8 cellular contexts compared by ENCODE assay signal in genomic region chr10:89251417-89252224, GRCh38. TPM values are rescaled to one million over a fixed set of nuclear protein-coding genes. Genes with fewer than 3 reads are reported as not detected.
DNase-seq lines count a peak whose midpoint lies in the region; ATAC-seq and TF ChIP-seq lines count a peak whose summit lies in the region.

Gene LIPA, minus strand, starts transcription at chr10:89251775. Its CDS starts 4,127 bp downstream, at chr10:89247648.

- H3K4me1 ChIP-seq in ACC112 (ENCODE audit: control insufficient read depth, insufficient read depth, low read length, unreplicated experiment) (peaks cover 10% of the 10 kb centered on the region), mammary epithelial cell (ENCODE audit: insufficient read depth, low read length) (peaks cover 5% of the 10 kb centered on the region)

- H3K4me2 ChIP-seq in mammary epithelial cell (ENCODE audit: insufficient read depth, low read depth, low read length): peak within 1 kb of the TSS; percentile 79

- BruUV-seq in mammary epithelial cell (replicated peaks; lab: Mats Ljungman, UMichigan): TSS peak; percentile 51

- in situ Hi-C loops in mammary epithelial cell (cut with MboI; ENCODE audit: low sequenced_read_pairs in 2 of 2): loop anchor here (10.0 kb wide), 3 partner anchors 123 to 303 kb away; partner anchors contain the start of genes IFIT1 (in 1 of the 2) and IFIT1B (in 1 of the 2)

- H3K27me3 ChIP-seq in ACC112 (ENCODE audit: insufficient read depth, low read length) (no peaks in the 10 kb centered on the region), mammary epithelial cell (ENCODE audit: insufficient read depth, low read length) (no peaks in the 10 kb centered on the region)

- H4K20me1 ChIP-seq in mammary epithelial cell (ENCODE audit: insufficient read depth, low read length): no peaks in the 10 kb centered on the region

- CTCF ChIA-PET in mammary epithelial cell (lab: Charles Lee; ENCODE audit: low non-redundant PET): interaction anchor here (0.6 to 0.7 kb wide), 3 partner anchors 117 to 402 kb away, joined by 3 to 26 read pairs (median 4); partner anchors contain the start of gene IFIT5

- peak; percentile 87 for DNase-seq in NCI-H2196 treated with DMSO at 0.1 percent for 48 hours (lab: John Stamatoyannopoulos, UW; ENCODE audit: unreplicated experiment)
- DNase-seq in mammary epithelial cell: peak; percentile 98

- ATAC-seq in GM18870 (IDR thresholded peaks at IDR 0.05; ENCODE audit: unreplicated experiment) (peak; percentile 95), HG03135 (IDR thresholded peaks at IDR 0.05; ENCODE audit: unreplicated experiment) (peak; percentile 95)

- no peaks in the 10 kb centered on the region for H3K9me3 ChIP-seq in mammary epithelial cell (replicated peaks; ENCODE audit: insufficient read depth, low read length)
- H3K9me3 ChIP-seq in iPS-18c (ENCODE audit: control insufficient read depth, insufficient read depth, low read length): peaks cover 11% of the 10 kb centered on the region

- TF ChIP-seq CTCF in VCaP (conservative IDR thresholded peaks at IDR 0.05) (no peak), mammary epithelial cell (conservative IDR thresholded peaks at IDR 0.05 in 1 of 2, IDR thresholded peaks at IDR 0.05 in 1 of 2; ENCODE audit: extremely low read depth in 1 of 2, insufficient read depth in 1 of 2, low read depth in 1 of 2, low read length in 2 of 2) (no peak)

- dilution Hi-C loops in mammary epithelial cell (cut with HindIII; ENCODE audit: low sequenced_read_pairs): no loop called here

- peak within 1 kb of the TSS; percentile 93 for H2AFZ ChIP-seq in ACC112 (ENCODE audit: low read length, unreplicated experiment)
- peak within 1 kb of the TSS; percentile 98 for H2AFZ ChIP-seq in mammary epithelial cell (ENCODE audit: low read depth, low read length)

- H3K79me2 ChIP-seq in ACC112 (ENCODE audit: control insufficient read depth, insufficient read depth, low read length, unreplicated experiment): peaks cover 23% of the 10 kb centered on the region
- H3K79me2 ChIP-seq in mammary epithelial cell (ENCODE audit: insufficient read depth, low read length): peaks cover 27% of the 10 kb centered on the region

- intact Hi-C loops in mammary epithelial cell (cut with micrococcal nuclease): no loop called here

- H3K9ac ChIP-seq in mammary epithelial cell (ENCODE audit: insufficient read depth, low read length): peak within 1 kb of the TSS; percentile 62

- WGBS in mammary epithelial cell (ENCODE audit: low coverage, missing lambda C conversion rate): 2% methylated on average over 31 of the region's 53 CpGs

- H3K27ac ChIP-seq in ACC112 (ENCODE audit: low read depth, low read length) (no peak within 1 kb of the TSS), VCaP (peak within 1 kb of the TSS; percentile 70), mammary epithelial cell (ENCODE audit: insufficient read depth, low read depth, low read length) (peak within 1 kb of the TSS; percentile 25), skin epidermis (peak within 1 kb of the TSS in 20 of 21 experiments; percentile 44 to 91 (median 75))

- H3K36me3 ChIP-seq in ACC112 (ENCODE audit: insufficient read depth, low read length) (no peaks in the 10 kb centered on the region), mammary epithelial cell (ENCODE audit: insufficient read depth, low read length) (peaks cover 2% of the 10 kb centered on the region)

- H3K4me3 ChIP-seq in ACC112 (ENCODE audit: low read depth, low read length) (peak within 1 kb of the TSS; percentile 94), mammary epithelial cell (replicated peaks in 1 of 3; ENCODE audit: insufficient read depth in 1 of 3, low read depth in 2 of 3, low read length in 3 of 3) (peak within 1 kb of the TSS; percentile 68 to 93 (median 91)), iPS-18c (ENCODE audit: insufficient read depth, low read depth, low read length) (peak within 1 kb of the TSS; percentile 77), skin epidermis (peak within 1 kb of the TSS; percentile 65 to 92 (median 81))

RNA-seq across cellular contexts. Expression of gene LIPA, which starts in this region (rescaled TPM):
- total RNA-seq in mammary epithelial cell: 10 to 100 TPM; 58.5 to 62.2 TPM
- 50.9 TPM for polyA plus RNA-seq in mammary epithelial cell
- polyA minus RNA-seq in mammary epithelial cell: 69.8 TPM
